Comparison of ENCODE assay signal across 18 cellular contexts in genomic region chr5:126938461-126938860, GRCh38.
DNase-seq lines count a peak whose midpoint lies in the region; ATAC-seq, FAIRE-seq and TF ChIP-seq lines count a peak whose summit lies in the region.
"Had no signal": no experiment of that assay in that cellular context is flagged by ENCODE, and none has a peak within 500 bp of the region (broad histone marks: within the 10 kb centered on the region; RNA-seq: fewer than 3 reads in every experiment).

No MANE protein-coding gene starts in this region.

- DNase-seq in NCI-H226 (peak; percentile 73), endodermal cell (no peak), omental fat pad (ENCODE audit: low spot score) (no peak), foreskin melanocyte (no peak), DMS153 (lab: John Stamatoyannopoulos, UW) (no peak), small intestine (no peak)
- DNase-seq: activated CD4-positive, alpha-beta memory T cell treated with anti-CD3 and anti-CD28 coated beads, Interleukin-2, amount 10 ng/mL, durations not matched to agents 7 days and 5 days; COR-L47; glutamatergic neuron; MV-4-11; NCI-H446 treated with DMSO at 0.1 percent for 48 hours; Peyer's patch; T-helper 9 cell; testis had no signal

- H3K27me3 Mint-ChIP-seq in endodermal cell (ENCODE audit: insufficient read depth): no peaks in the 10 kb centered on the region
- H3K27me3 Mint-ChIP-seq: activated CD4-positive, alpha-beta memory T cell treated with anti-CD3 and anti-CD28 coated beads, Interleukin-2, amount 10 ng/mL, durations not matched to agents 7 days and 5 days had no signal

- H3K4me1 ChIP-seq in BLaER1 treated with 17β-estradiol and CSF1 and Interleukin-3, amounts not matched to agents 10 nM and 100 nM: peaks cover 14 to 28% (median 19%) of the 10 kb centered on the region in 10 experiments
- H3K4me1 ChIP-seq in endodermal cell (ENCODE audit: control insufficient read depth, insufficient read depth, low read length) (peaks cover 9% of the 10 kb centered on the region), small intestine (ENCODE audit: control insufficient read depth in 2 of 2, insufficient read depth in 1 of 2, low read depth in 1 of 2, low read length in 1 of 2) (no peaks in the 10 kb centered on the region)
- H3K4me1 ChIP-seq: Peyer's patch, testis had no signal

- TF ChIP-seq CTCF in endodermal cell (conservative IDR thresholded peaks at IDR 0.05) (no peak), omental fat pad (IDR thresholded peaks at IDR 0.05) (no peak)

- ATAC-seq in omental fat pad (ENCODE audit: low FRiP score) (peak; percentile 78), esophagus mucosa (no peak)

- peaks cover 2 to 21% (median 18%) of the 10 kb centered on the region in 11 experiments; a peak in 20 of 22 replicates for H3K9me3 ChIP-seq in BLaER1 treated with 17β-estradiol and CSF1 and Interleukin-3, amounts not matched to agents 10 nM and 100 nM (replicated peaks in 1 of 11)
- no peaks in the 10 kb centered on the region for H3K9me3 ChIP-seq in endodermal cell (ENCODE audit: control insufficient read depth, low read length)
- H3K9me3 ChIP-seq in small intestine (ENCODE audit: control insufficient read depth, low read depth): no peaks in the 10 kb centered on the region
- H3K9me3 ChIP-seq: Peyer's patch, testis had no signal

- H3K36me3 ChIP-seq in BLaER1 treated with 17β-estradiol and CSF1 and Interleukin-3, amounts not matched to agents 10 nM and 100 nM: peaks cover 0 to 11% (median 0%) of the 10 kb centered on the region in 11 experiments; a peak in 2 of 22 replicates
- no peaks in the 10 kb centered on the region for H3K36me3 ChIP-seq in endodermal cell (ENCODE audit: control insufficient read depth, insufficient read depth, low read length)
- no peaks in the 10 kb centered on the region for H3K36me3 ChIP-seq in small intestine (ENCODE audit: control insufficient read depth in 2 of 2, insufficient read depth in 2 of 2, low read length in 2 of 2)
- H3K36me3 ChIP-seq: Peyer's patch had no signal

- H3K36me3 Mint-ChIP-seq in endodermal cell (ENCODE audit: low read depth): no peaks in the 10 kb centered on the region

- peaks cover 0 to 9% (median 0%) of the 10 kb centered on the region in 11 experiments; a peak in 3 of 22 replicates for H4K20me1 ChIP-seq in BLaER1 treated with 17β-estradiol and CSF1 and Interleukin-3, amounts not matched to agents 10 nM and 100 nM

- no peak overlapping the region for H3K9ac ChIP-seq in BLaER1 treated with 17β-estradiol and CSF1 and Interleukin-3, amounts not matched to agents 10 nM and 100 nM
- H3K9ac ChIP-seq in endodermal cell (ENCODE audit: extremely low read depth, low read length, poor library complexity, severe bottlenecking): no peak overlapping the region

- no peaks in the 10 kb centered on the region for H3K9me3 Mint-ChIP-seq in endodermal cell
- H3K9me3 Mint-ChIP-seq: activated CD4-positive, alpha-beta memory T cell treated with anti-CD3 and anti-CD28 coated beads, Interleukin-2, amount 10 ng/mL, durations not matched to agents 7 days and 5 days; nephron had no signal

- no peak for FAIRE-seq in small intestine (lab: Jason Lieb, UNC)

- peak overlapping the region; percentile 58 for H3K27ac Mint-ChIP-seq in endodermal cell
- H3K27ac Mint-ChIP-seq: activated CD4-positive, alpha-beta memory T cell treated with anti-CD3 and anti-CD28 coated beads, Interleukin-2, amount 10 ng/mL, durations not matched to agents 7 days and 5 days; nephron had no signal

- H3K4me2 ChIP-seq in BLaER1 treated with 17β-estradiol and CSF1 and Interleukin-3, amounts not matched to agents 10 nM and 100 nM: peak overlapping the region in 7 of 11 experiments; percentile 2 to 55 (median 43); a peak in 9 of 22 replicates

- no peak overlapping the region for H3K4me3 Mint-ChIP-seq in endodermal cell
- H3K4me3 Mint-ChIP-seq: activated CD4-positive, alpha-beta memory T cell treated with anti-CD3 and anti-CD28 coated beads, Interleukin-2, amount 10 ng/mL, durations not matched to agents 7 days and 5 days; nephron had no signal

- H3K27me3 ChIP-seq in BLaER1 treated with 17β-estradiol and CSF1 and Interleukin-3, amounts not matched to agents 10 nM and 100 nM: no peaks in the 10 kb centered on the region
- H3K27me3 ChIP-seq in endodermal cell (ENCODE audit: control insufficient read depth, insufficient read depth, low read length, poor library complexity, severe bottlenecking) (no peaks in the 10 kb centered on the region), small intestine (ENCODE audit: control insufficient read depth in 2 of 2, insufficient read depth in 2 of 2, low read length in 2 of 2) (no peaks in the 10 kb centered on the region)
- H3K27me3 ChIP-seq: Peyer's patch, testis had no signal

- peak overlapping the region in 2 of 11 experiments; percentile 18 to 25; a peak in 1 of 22 replicates for H3K27ac ChIP-seq in BLaER1 treated with 17β-estradiol and CSF1 and Interleukin-3, amounts not matched to agents 10 nM and 100 nM
- no peak overlapping the region for H3K27ac ChIP-seq in endodermal cell (ENCODE audit: low read depth, low read length)
- H3K27ac ChIP-seq in small intestine (ENCODE audit: low read depth in 1 of 2, low read length in 1 of 2): no peak overlapping the region
- H3K27ac ChIP-seq: HL-60, Peyer's patch, testis had no signal

- H3K4me3 ChIP-seq in BLaER1 treated with 17β-estradiol and CSF1 and Interleukin-3, amounts not matched to agents 10 nM and 100 nM: no peak overlapping the region
- H3K4me3 ChIP-seq in endodermal cell (ENCODE audit: low read length) (no peak overlapping the region), small intestine (ENCODE audit: low read depth in 1 of 2, low read length in 2 of 2) (no peak overlapping the region)
- H3K4me3 ChIP-seq: Peyer's patch, testis had no signal

- H3K4me1 Mint-ChIP-seq in endodermal cell: peaks cover 32% of the 10 kb centered on the region
- H3K4me1 Mint-ChIP-seq: activated CD4-positive, alpha-beta memory T cell treated with anti-CD3 and anti-CD28 coated beads, Interleukin-2, amount 10 ng/mL, durations not matched to agents 7 days and 5 days had no signal
